In the genomic region with DNA sequence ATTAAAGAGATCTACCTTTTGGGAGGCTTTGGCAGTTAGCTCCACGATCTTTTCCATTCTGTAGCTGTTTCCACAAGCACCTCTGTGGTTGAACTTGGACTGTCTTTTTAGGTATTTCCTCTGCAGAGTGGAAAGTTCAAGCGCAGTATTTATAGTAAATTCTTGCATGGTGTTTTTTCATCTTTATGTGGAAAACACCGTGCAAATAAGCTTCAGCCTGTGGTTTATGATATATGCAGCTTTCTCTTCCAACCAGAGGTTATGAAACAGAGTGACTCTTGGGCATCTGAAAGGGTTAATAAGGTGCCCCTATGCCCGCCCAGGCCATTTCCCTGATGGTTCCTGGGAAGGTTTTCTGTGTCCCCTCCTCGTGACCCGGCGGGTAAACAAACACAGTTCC, we compare ENCODE assay signal across 1 cellular context.
TF ChIP-seq lines count a peak whose summit lies in the region.

No MANE protein-coding gene starts in this region.

TF ChIP-seq in IMR-90, 13 proteins besides CTCF, POLR2A, EP300 and RAD21:
- no peak for TF ChIP-seq RFX5 (IDR thresholded peaks at IDR 0.05; ENCODE audit: low read depth, low read length)
- TF ChIP-seq NFE2L2 (IDR thresholded peaks at IDR 0.05; ENCODE audit: low read depth, low read length) = no peak
- no peak for TF ChIP-seq MXI1 (IDR thresholded peaks at IDR 0.05; ENCODE audit: borderline replicate concordance, low read depth, low read length)
- no peak for TF ChIP-seq CEBPB (IDR thresholded peaks at IDR 0.05; ENCODE audit: low read depth, low read length)
- no peak for TF ChIP-seq BHLHE40 (IDR thresholded peaks at IDR 0.05; ENCODE audit: low read depth, low read length)
- no peak for TF ChIP-seq CHD1 (IDR thresholded peaks at IDR 0.05; ENCODE audit: low read depth, low read length)
